In the genomic region with DNA sequence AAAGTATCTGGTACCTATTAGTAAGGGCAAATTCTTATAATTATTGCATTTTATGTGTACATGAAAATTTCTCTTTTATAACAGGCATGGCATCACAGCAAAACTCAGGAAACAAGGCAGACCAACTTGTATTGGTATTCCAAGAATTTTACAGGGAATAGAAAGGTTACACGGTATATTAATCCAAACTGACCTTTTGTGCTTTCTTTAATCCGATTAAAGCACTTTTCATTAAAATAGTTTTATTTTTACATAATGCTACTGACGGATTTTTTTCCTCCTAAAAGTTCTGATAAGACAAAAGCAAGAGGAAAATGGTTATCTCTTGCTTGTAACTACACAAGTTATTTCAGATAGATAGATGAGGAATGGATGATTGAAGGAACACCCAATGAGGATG, we compare ENCODE assay signal across 9 cellular contexts.
"Had no signal": no experiment of that assay in that cellular context is flagged by ENCODE, and none has a peak within 500 bp of the region (broad histone marks: within the 10 kb centered on the region; RNA-seq: fewer than 3 reads in every experiment).

No MANE protein-coding gene starts in this region.

- H3K9me3 ChIP-seq: HAP-1 had no signal

- H3K4me3 ChIP-seq: GM23248, GM23338, HAP-1 had no signal

- H3K4me1 Mint-ChIP-seq: GM23338, H9 had no signal

- H3K9ac ChIP-seq: GM23248 had no signal

- H3K4me2 ChIP-seq: GM23338 had no signal

- H3K4me3 Mint-ChIP-seq: GM23338, H9, HFFc6 had no signal

- H3K27ac Mint-ChIP-seq: GM23338, H9, HFFc6 had no signal

- H2AFZ ChIP-seq: GM23248, GM23338 had no signal

- DNase-seq: GM23248, GOT3, H7, H9, HCEC 1CT, HFFc6 had no signal

- ATAC-seq: GM23338, HCT116 had no signal

- H3K27ac ChIP-seq: GM23248 had no signal

- H3K36me3 ChIP-seq: HAP-1 had no signal

- H3K9me3 Mint-ChIP-seq: GM23338, H9 had no signal
